ENCODE assay signal across 21 cellular contexts in genomic region chr6:22756365-22756764, GRCh38.
DNase-seq lines count a peak whose midpoint lies in the region; ATAC-seq, FAIRE-seq and TF ChIP-seq lines count a peak whose summit lies in the region.
"Had no signal": no experiment of that assay in that cellular context is flagged by ENCODE, and none has a peak within 500 bp of the region (broad histone marks: within the 10 kb centered on the region; RNA-seq: fewer than 3 reads in every experiment).

No MANE protein-coding gene starts in this region.

- H3K9ac ChIP-seq in astrocyte (ENCODE audit: low read length): no peak overlapping the region
- H3K9ac ChIP-seq: SK-N-SH had no signal

- no peaks in the 10 kb centered on the region for H4K20me1 ChIP-seq in astrocyte (ENCODE audit: insufficient read depth, low read length)
- H4K20me1 ChIP-seq in osteoblast (ENCODE audit: insufficient read depth, low read length): no peaks in the 10 kb centered on the region

- H3K4me2 ChIP-seq in astrocyte (ENCODE audit: low read length) (peak overlapping the region; percentile 20), osteoblast (ENCODE audit: insufficient read depth, low read length) (no peak overlapping the region)
- H3K4me2 ChIP-seq: SK-N-SH had no signal

- H3K4me3 ChIP-seq in astrocyte (ENCODE audit: insufficient read depth, low read depth, low read length) (no peak overlapping the region), osteoblast (ENCODE audit: insufficient read depth, low read length) (no peak overlapping the region)
- H3K4me3 ChIP-seq: cardiac muscle cell had no signal

- no peak for TF ChIP-seq CTCF in astrocyte (IDR thresholded peaks at IDR 0.05; ENCODE audit: insufficient read depth, low read depth, low read length)
- TF ChIP-seq CTCF in osteoblast (IDR thresholded peaks at IDR 0.05; ENCODE audit: extremely low read depth, low read depth, low read length): no peak

- H3K4me1 Mint-ChIP-seq in astrocyte (ENCODE audit: low read depth, unreplicated experiment): no peaks in the 10 kb centered on the region
- H3K4me1 Mint-ChIP-seq: naive B cell had no signal

- no peaks in the 10 kb centered on the region for H3K27me3 ChIP-seq in astrocyte (ENCODE audit: insufficient read depth, low read length)
- no peaks in the 10 kb centered on the region for H3K27me3 ChIP-seq in osteoblast (ENCODE audit: insufficient read depth, low read length)
- H3K27me3 ChIP-seq: cardiac muscle cell had no signal

- H3K9me3 ChIP-seq in astrocyte (ENCODE audit: insufficient read depth, low read depth, low read length) (no peaks in the 10 kb centered on the region), osteoblast (ENCODE audit: low read depth, low read length) (no peaks in the 10 kb centered on the region)
- H3K9me3 ChIP-seq: SK-N-SH had no signal

- no peaks in the 10 kb centered on the region for H3K36me3 Mint-ChIP-seq in astrocyte (ENCODE audit: low read depth, unreplicated experiment)
- H3K36me3 Mint-ChIP-seq: CD8-positive, alpha-beta T cell; naive B cell; WTC11 had no signal

- no peak for ATAC-seq in HG03135 (IDR thresholded peaks at IDR 0.05; ENCODE audit: unreplicated experiment)
- ATAC-seq: CD8-positive, alpha-beta T cell; right cardiac atrium; WTC11 had no signal

- H3K36me3 ChIP-seq in astrocyte (ENCODE audit: insufficient read depth, low read length) (no peaks in the 10 kb centered on the region), osteoblast (ENCODE audit: insufficient read depth, low read length) (no peaks in the 10 kb centered on the region)
- H3K36me3 ChIP-seq: cardiac muscle cell had no signal

- H3K4me1 ChIP-seq in astrocyte (ENCODE audit: insufficient read depth, low read length) (no peaks in the 10 kb centered on the region), osteoblast (ENCODE audit: insufficient read depth, low read length) (no peaks in the 10 kb centered on the region)

- H3K27me3 Mint-ChIP-seq in astrocyte (ENCODE audit: low read depth, unreplicated experiment): no peaks in the 10 kb centered on the region
- H3K27me3 Mint-ChIP-seq: naive B cell had no signal

- no peak overlapping the region for H3K4me3 Mint-ChIP-seq in astrocyte (ENCODE audit: unreplicated experiment)
- H3K4me3 Mint-ChIP-seq: CD8-positive, alpha-beta T cell; naive B cell; WTC11 had no signal

- no peaks in the 10 kb centered on the region for H3K9me3 Mint-ChIP-seq in astrocyte (ENCODE audit: unreplicated experiment)
- H3K9me3 Mint-ChIP-seq: CD8-positive, alpha-beta T cell; naive B cell had no signal

- no peaks in the 10 kb centered on the region for H3K79me2 ChIP-seq in astrocyte (ENCODE audit: insufficient read depth, low read length)
- no peaks in the 10 kb centered on the region for H3K79me2 ChIP-seq in osteoblast (ENCODE audit: insufficient read depth, low read length)

- H2AFZ ChIP-seq in astrocyte (ENCODE audit: low read depth, low read length): peak overlapping the region; percentile 38
- H2AFZ ChIP-seq in osteoblast (ENCODE audit: low read length): peak overlapping the region; percentile 17

- H3K27ac Mint-ChIP-seq in astrocyte (ENCODE audit: unreplicated experiment): no peak overlapping the region
- H3K27ac Mint-ChIP-seq: CD8-positive, alpha-beta T cell; naive B cell; WTC11 had no signal

- peak; percentile 37 for DNase-seq in EL
- DNase-seq in astrocyte (ENCODE audit: low read depth): peak; percentile 80
- peak; percentile 53 for DNase-seq in fibroblast of peridontal ligament (ENCODE audit: extremely low read depth)
- no peak for DNase-seq in osteoblast (ENCODE audit: insufficient read length, low spot score, missing footprints)
- DNase-seq in A172 (ENCODE audit: low spot score): no peak
- no peak for DNase-seq in activated effector memory CD4-positive, alpha-beta T cell treated with Interleukin-2 at 50 U/mL for 16 hours
- DNase-seq: activated CD4-positive, alpha-beta T cell treated with anti-CD3 and anti-CD28 coated beads, Interleukin-2, amount 50 U/mL, for 48 hours; activated gamma-delta T cell; CD8-positive, alpha-beta T cell; naive B cell; NCI-H1417; NCI-H524; right cardiac atrium; SK-N-SH; substantia nigra had no signal

- FAIRE-seq in astrocyte (lab: Jason Lieb, UNC): peak; percentile 9
- FAIRE-seq: G401.6, H1 had no signal

- no peak overlapping the region for H3K27ac ChIP-seq in astrocyte (ENCODE audit: low read depth, low read length)
- H3K27ac ChIP-seq in osteoblast (ENCODE audit: low read depth, low read length): no peak overlapping the region
- H3K27ac ChIP-seq: cardiac muscle cell, RWPE1 had no signal

Comparison
In these comparisons a context has a peak if more than half of its experiments do, and no peak if none do; other contexts are left out.
1. DNase-seq: peak in EL (single experiment), astrocyte (single experiment) and fibroblast of peridontal ligament (single experiment); none in osteoblast (single experiment), A172 (single experiment) and activated effector memory CD4-positive, alpha-beta T cell treated with Interleukin-2 at 50 U/mL for 16 hours (single experiment).